ENCODE assay signal across 9 cellular contexts in genomic region chr19:16371540-16371986, GRCh38. TPM values are rescaled to one million over a fixed set of nuclear protein-coding genes. Genes with fewer than 3 reads are reported as not detected.
DNase-seq lines count a peak whose midpoint lies in the region; ATAC-seq and TF ChIP-seq lines count a peak whose summit lies in the region.
"Had no signal": no experiment of that assay in that cellular context is flagged by ENCODE, and none has a peak within 500 bp of the region (broad histone marks: within the 10 kb centered on the region; RNA-seq: fewer than 3 reads in every experiment).

No MANE protein-coding gene starts in this region.

- peaks cover 15% of the 10 kb centered on the region for H3K27me3 Mint-ChIP-seq in activated naive CD4-positive, alpha-beta T cell treated with anti-CD3 and anti-CD28 coated beads for 36 hours (ENCODE audit: low read depth)
- H3K27me3 Mint-ChIP-seq in osteocyte (ENCODE audit: unreplicated experiment), result no peaks in the 10 kb centered on the region

- no peaks in the 10 kb centered on the region for H3K9me3 Mint-ChIP-seq in activated naive CD4-positive, alpha-beta T cell treated with anti-CD3 and anti-CD28 coated beads for 36 hours
- no peaks in the 10 kb centered on the region for H3K9me3 Mint-ChIP-seq in osteocyte (ENCODE audit: unreplicated experiment)

- TF ChIP-seq CTCF in GM12875 (IDR thresholded peaks at IDR 0.05; ENCODE audit: borderline replicate concordance, insufficient read depth, low read depth, low read length), result no peak
- TF ChIP-seq CTCF in psoas muscle (IDR thresholded peaks at IDR 0.05), result no peak
- TF ChIP-seq CTCF in osteocyte (IDR thresholded peaks at IDR 0.05), result no peak

- DNase-seq in SJSA1 (ENCODE audit: low read depth in 1 of 2, low spot score in 2 of 2) (peak in 1 of 2 experiments; percentile 83), psoas muscle (peak; percentile 54 to 74), G401 (ENCODE audit: low spot score) (no peak), NCI-H2107 treated with DMSO at 0.1 percent for 48 hours (lab: John Stamatoyannopoulos, UW; ENCODE audit: unreplicated experiment) (no peak), osteocyte (ENCODE audit: extremely low spot score, unreplicated experiment) (no peak)
- peak; percentile 93 for DNase-seq in activated naive CD4-positive, alpha-beta T cell treated with anti-CD3 and anti-CD28 coated beads for 36 hours

- in situ Hi-C loops in G401 (cut with HindIII; ENCODE audit: low sequenced_read_pairs), result loop anchor here (25.0 kb wide), 1 partner anchor 134 kb away; no protein-coding TSS in a partner anchor

- WGBS in psoas muscle, 3 donors, result 63 to 74% (median 72%) methylated on average over 18 of the region's 18 CpGs

- peaks cover 40% of the 10 kb centered on the region for H3K4me1 Mint-ChIP-seq in activated naive CD4-positive, alpha-beta T cell treated with anti-CD3 and anti-CD28 coated beads for 36 hours (ENCODE audit: low read depth)
- peaks cover 17% of the 10 kb centered on the region for H3K4me1 Mint-ChIP-seq in osteocyte (ENCODE audit: unreplicated experiment)

- peaks cover 21% of the 10 kb centered on the region for H3K36me3 Mint-ChIP-seq in activated naive CD4-positive, alpha-beta T cell treated with anti-CD3 and anti-CD28 coated beads for 36 hours (ENCODE audit: low read depth)
- peaks cover 29% of the 10 kb centered on the region for H3K36me3 Mint-ChIP-seq in osteocyte (ENCODE audit: unreplicated experiment)

- H3K4me3 ChIP-seq in GM12875 (ENCODE audit: low read depth, low read length), result peak overlapping the region; percentile 23
- no peak overlapping the region for H3K4me3 ChIP-seq in SJSA1
- H3K4me3 ChIP-seq in psoas muscle, result no peak overlapping the region

- CTCF ChIA-PET in activated naive CD4-positive, alpha-beta T cell treated with anti-CD3 and anti-CD28 coated beads for 36 hours (lab: Charles Lee), result interaction anchor here (0.6 to 1.8 kb wide), 3 partner anchors 11 to 69 kb away, joined by 3 to 4 read pairs (median 4); no protein-coding TSS in a partner anchor

- H3K9me3 ChIP-seq in SJSA1 (replicated peaks) (no peaks in the 10 kb centered on the region), psoas muscle (no peaks in the 10 kb centered on the region)

- ATAC-seq in HG02623 (IDR thresholded peaks at IDR 0.05; ENCODE audit: unreplicated experiment) (peak; percentile 53), psoas muscle (no peak)

- peak overlapping the region; percentile 48 for H3K27ac Mint-ChIP-seq in activated naive CD4-positive, alpha-beta T cell treated with anti-CD3 and anti-CD28 coated beads for 36 hours
- H3K27ac Mint-ChIP-seq in osteocyte (ENCODE audit: unreplicated experiment), result no peak overlapping the region

- H3K4me1 ChIP-seq in SJSA1 (replicated peaks) (peaks cover 71% of the 10 kb centered on the region), psoas muscle (peaks cover 19% of the 10 kb centered on the region)

- H3K27ac ChIP-seq in SJSA1 (peak overlapping the region; percentile 89), psoas muscle (peak overlapping the region; percentile 4)
- H3K27ac ChIP-seq: epithelial cell of prostate had no signal

- H3K27me3 ChIP-seq in SJSA1 (replicated peaks) (no peaks in the 10 kb centered on the region), psoas muscle (ENCODE audit: insufficient read depth in 3 of 3, low read length in 2 of 3) (no peaks in the 10 kb centered on the region)

- H3K36me3 ChIP-seq in SJSA1, result peaks cover 18% of the 10 kb centered on the region
- H3K36me3 ChIP-seq in psoas muscle (ENCODE audit: insufficient read depth in 1 of 2, low read depth in 1 of 2), result peaks cover 6 to 57% of the 10 kb centered on the region in 2 donors

- intact Hi-C loops in activated naive CD4-positive, alpha-beta T cell treated with anti-CD3 and anti-CD28 coated beads for 36 hours (cut with micrococcal nuclease), result loop anchor here (1.0 to 5.0 kb wide), 5 partner anchors 11 to 174 kb away; partner anchors contain the start of gene AP1M1
- intact Hi-C loops in psoas muscle (cut with DNase I), result no loop called here

- peak overlapping the region; percentile 30 for H3K4me3 Mint-ChIP-seq in activated naive CD4-positive, alpha-beta T cell treated with anti-CD3 and anti-CD28 coated beads for 36 hours
- no peak overlapping the region for H3K4me3 Mint-ChIP-seq in osteocyte (ENCODE audit: unreplicated experiment)

RNA-seq across cellular contexts. Expression of gene KLF2, which starts 46.9 kb away (rescaled TPM):
- 12.6 and 15.2 TPM in 2 replicates for total RNA-seq in SJSA1 (2014; rRNA removed; shearing (Covaris generic))
- total RNA-seq in activated naive CD4-positive, alpha-beta T cell treated with anti-CD3 and anti-CD28 coated beads for 36 hours, result under 1 TPM; 0.22 to 0.69 TPM
- total RNA-seq in psoas muscle (10 to 100 TPM; 12.7 to 35.4 (median 24.0) TPM), osteocyte (41.4 and 55.5 TPM in 2 replicates)
- 10 to 100 TPM in 1 of 3 donors, 1 to 10 TPM in 2; 3.3 to 24.2 (median 5.3) TPM for polyA plus RNA-seq in psoas muscle
- 4.8 TPM in 1 of 2 replicates, not detected in the other for total RNA-seq in G401 (2014; rRNA removed; shearing (Covaris generic))

Comparison
In these comparisons a context has a peak if more than half of its experiments do, and no peak if none do; other contexts are left out.
1. DNase-seq: peak in activated naive CD4-positive, alpha-beta T cell treated with anti-CD3 and anti-CD28 coated beads for 36 hours (single experiment) and psoas muscle (2 of 2); none in G401 (single experiment), NCI-H2107 treated with DMSO at 0.1 percent for 48 hours (single experiment) and osteocyte (single experiment).